Comparison of ENCODE assay signal across 15 cellular contexts in genomic region chr17:4537451-4538235, GRCh38. TPM values are rescaled to one million over a fixed set of nuclear protein-coding genes. Genes with fewer than 3 reads are reported as not detected.
A peak's percentile ranks its signal among the peaks of the same experiment; 100 is the strongest.
DNase-seq lines count a peak whose midpoint lies in the region; ATAC-seq and TF ChIP-seq lines count a peak whose summit lies in the region.
"Had no signal": no experiment of that assay in that cellular context is flagged by ENCODE, and none has a peak within 500 bp of the region (broad histone marks: within the 10 kb centered on the region; RNA-seq: fewer than 3 reads in every experiment).

No MANE protein-coding gene starts in this region.

- H3K4me3 ChIP-seq in body of pancreas: no peak overlapping the region

- H3K36me3 ChIP-seq in body of pancreas (replicated peaks in 1 of 2; ENCODE audit: insufficient read depth in 1 of 2, low read depth in 2 of 2): peaks cover 10 to 12% of the 10 kb centered on the region in 2 donors

- H3K9me3 ChIP-seq in body of pancreas: no peaks in the 10 kb centered on the region

- no peaks in the 10 kb centered on the region for H3K27me3 ChIP-seq in body of pancreas

- peak overlapping the region; percentile 19 to 50 (median 34) for H3K27ac ChIP-seq in body of pancreas

- no peak for TF ChIP-seq CTCF in body of pancreas (IDR thresholded peaks at IDR 0.05)

- H3K27ac Mint-ChIP-seq in stimulated activated effector memory CD8-positive, alpha-beta T cell treated with anti-CD3 and anti-CD28 coated beads, Interleukin-12 subunit alpha, Interleukin-12 subunit beta, amount 100 ng/mL, for 72 hours: peak overlapping the region; percentile 17
- H3K27ac Mint-ChIP-seq in activated T-helper 1 cell treated with anti-CD3 and anti-CD28 coated beads, Interleukin-12 subunit alpha, Interleukin-12 subunit beta, Interleukin-2, Interleukin-4 antibody, amounts not matched to agents 30 ng/mL and 10 ng/mL and 1 ng/mL, durations not matched to agents 14 hours and 24 hours and 36 hours: no peak overlapping the region
- H3K27ac Mint-ChIP-seq: HFFc6 had no signal

- H3K4me3 Mint-ChIP-seq in stimulated activated effector memory CD8-positive, alpha-beta T cell treated with anti-CD3 and anti-CD28 coated beads, Interleukin-12 subunit alpha, Interleukin-12 subunit beta, amount 100 ng/mL, for 72 hours: no peak overlapping the region
- no peak overlapping the region for H3K4me3 Mint-ChIP-seq in activated T-helper 1 cell treated with anti-CD3 and anti-CD28 coated beads, Interleukin-12 subunit alpha, Interleukin-12 subunit beta, Interleukin-2, Interleukin-4 antibody, amounts not matched to agents 30 ng/mL and 10 ng/mL and 1 ng/mL, durations not matched to agents 14 hours and 24 hours and 36 hours
- H3K4me3 Mint-ChIP-seq: activated T-cell treated with anti-CD3 and anti-CD28 coated beads, Interleukin-2, amount 50 U/mL, for 24 hours; brain; HFFc6 had no signal

- H3K9me3 Mint-ChIP-seq in stimulated activated effector memory CD8-positive, alpha-beta T cell treated with anti-CD3 and anti-CD28 coated beads, Interleukin-12 subunit alpha, Interleukin-12 subunit beta, amount 100 ng/mL, for 72 hours: no peaks in the 10 kb centered on the region
- H3K9me3 Mint-ChIP-seq in activated T-helper 1 cell treated with anti-CD3 and anti-CD28 coated beads, Interleukin-12 subunit alpha, Interleukin-12 subunit beta, Interleukin-2, Interleukin-4 antibody, amounts not matched to agents 30 ng/mL and 10 ng/mL and 1 ng/mL, durations not matched to agents 14 hours and 24 hours and 36 hours: no peaks in the 10 kb centered on the region
- H3K9me3 Mint-ChIP-seq: activated T-cell treated with anti-CD3 and anti-CD28 coated beads, Interleukin-2, amount 50 U/mL, for 24 hours; brain; HFFc6 had no signal

- H3K4me1 Mint-ChIP-seq in stimulated activated effector memory CD8-positive, alpha-beta T cell treated with anti-CD3 and anti-CD28 coated beads, Interleukin-12 subunit alpha, Interleukin-12 subunit beta, amount 100 ng/mL, for 72 hours: no peaks in the 10 kb centered on the region
- no peaks in the 10 kb centered on the region for H3K4me1 Mint-ChIP-seq in activated T-helper 1 cell treated with anti-CD3 and anti-CD28 coated beads, Interleukin-12 subunit alpha, Interleukin-12 subunit beta, Interleukin-2, Interleukin-4 antibody, amounts not matched to agents 30 ng/mL and 10 ng/mL and 1 ng/mL, durations not matched to agents 14 hours and 24 hours and 36 hours (ENCODE audit: low read depth)

- no peak for TF ChIP-seq POLR2A in body of pancreas (IDR thresholded peaks at IDR 0.05)

- intact Hi-C loops in body of pancreas (cut with DNase I): no loop called here
- intact Hi-C loops in activated T-helper 1 cell treated with anti-CD3 and anti-CD28 coated beads, Interleukin-12 subunit alpha, Interleukin-12 subunit beta, Interleukin-2, Interleukin-4 antibody, amounts not matched to agents 30 ng/mL and 10 ng/mL and 1 ng/mL, durations not matched to agents 14 hours and 24 hours and 36 hours (cut with micrococcal nuclease): no loop called here

- ATAC-seq in body of pancreas (no peak), GM21619 (IDR thresholded peaks at IDR 0.05; ENCODE audit: unreplicated experiment) (no peak), GM21423 (IDR thresholded peaks at IDR 0.05; ENCODE audit: unreplicated experiment) (no peak)
- ATAC-seq in stimulated activated effector memory CD8-positive, alpha-beta T cell treated with anti-CD3 and anti-CD28 coated beads, Interleukin-12 subunit alpha, Interleukin-12 subunit beta, amount 100 ng/mL, for 72 hours: no peak

- 60 to 84% methylated on average over 1 to 18 of the region's 19 CpGs for WGBS in body of pancreas, 2 donors

- no peaks in the 10 kb centered on the region for H3K4me1 ChIP-seq in body of pancreas

- H3K27me3 Mint-ChIP-seq in activated T-helper 1 cell treated with anti-CD3 and anti-CD28 coated beads, Interleukin-12 subunit alpha, Interleukin-12 subunit beta, Interleukin-2, Interleukin-4 antibody, amounts not matched to agents 30 ng/mL and 10 ng/mL and 1 ng/mL, durations not matched to agents 14 hours and 24 hours and 36 hours (ENCODE audit: insufficient read depth): no peaks in the 10 kb centered on the region
- H3K27me3 Mint-ChIP-seq: activated T-cell treated with anti-CD3 and anti-CD28 coated beads, Interleukin-2, amount 50 U/mL, for 24 hours; brain had no signal

- H3K36me3 Mint-ChIP-seq in stimulated activated effector memory CD8-positive, alpha-beta T cell treated with anti-CD3 and anti-CD28 coated beads, Interleukin-12 subunit alpha, Interleukin-12 subunit beta, amount 100 ng/mL, for 72 hours: peaks cover 44% of the 10 kb centered on the region
- H3K36me3 Mint-ChIP-seq in activated T-helper 1 cell treated with anti-CD3 and anti-CD28 coated beads, Interleukin-12 subunit alpha, Interleukin-12 subunit beta, Interleukin-2, Interleukin-4 antibody, amounts not matched to agents 30 ng/mL and 10 ng/mL and 1 ng/mL, durations not matched to agents 14 hours and 24 hours and 36 hours (ENCODE audit: low read depth): peaks cover 14% of the 10 kb centered on the region

- DNase-seq in DMS 273 (lab: John Stamatoyannopoulos, UW; ENCODE audit: unreplicated experiment) (peak; percentile 88), body of pancreas (peak in 1 of 4 donors; percentile 14), inferior parietal cortex (ENCODE audit: extremely low spot score) (peak; percentile 68)
- no peak for DNase-seq in stimulated activated effector memory CD8-positive, alpha-beta T cell treated with anti-CD3 and anti-CD28 coated beads, Interleukin-12 subunit alpha, Interleukin-12 subunit beta, amount 100 ng/mL, for 72 hours (ENCODE audit: low spot score in 2 of 2)
- DNase-seq in activated naive CD4-positive, alpha-beta T cell (lab: John Stamatoyannopoulos, UW): no peak
- no peak for DNase-seq in activated T-helper 1 cell treated with anti-CD3 and anti-CD28 coated beads, Interleukin-12 subunit alpha, Interleukin-12 subunit beta, Interleukin-2, Interleukin-4 antibody, amounts not matched to agents 30 ng/mL and 10 ng/mL and 1 ng/mL, durations not matched to agents 14 hours and 24 hours and 36 hours (ENCODE audit: low spot score)
- DNase-seq: activated T-cell treated with anti-CD3 and anti-CD28 coated beads, Interleukin-2, amount 50 U/mL, for 24 hours; HFFc6; NCI-H1930; NCI-H774 had no signal

RNA-seq across cellular contexts. Expression of gene MYBBP1A, which starts 17.5 kb away (rescaled TPM):
- 100 to 1,000 TPM in 1 of 2 donors, 10 to 100 TPM in 1; 37.9 to 105 TPM for total RNA-seq in body of pancreas
- 186 and 195 TPM in 2 replicates for total RNA-seq in activated T-helper 1 cell treated with anti-CD3 and anti-CD28 coated beads, Interleukin-12 subunit alpha, Interleukin-12 subunit beta, Interleukin-2, Interleukin-4 antibody, amounts not matched to agents 30 ng/mL and 10 ng/mL and 1 ng/mL, durations not matched to agents 14 hours and 24 hours and 36 hours

RNA-seq across cellular contexts. Expression of gene GGT6, which starts 22.7 kb away (rescaled TPM):
- total RNA-seq in body of pancreas: 10 to 100 TPM; 29.3 to 85.7 TPM
- not detected in 2 replicates for total RNA-seq in activated T-helper 1 cell treated with anti-CD3 and anti-CD28 coated beads, Interleukin-12 subunit alpha, Interleukin-12 subunit beta, Interleukin-2, Interleukin-4 antibody, amounts not matched to agents 30 ng/mL and 10 ng/mL and 1 ng/mL, durations not matched to agents 14 hours and 24 hours and 36 hours
- total RNA-seq: HFFc6, IMR-90, SK-MEL-5 had no signal

RNA-seq across cellular contexts. Expression of gene SPNS2, which starts 39.0 kb away (rescaled TPM):
- 10 to 100 TPM; 19.2 to 58.0 TPM for total RNA-seq in body of pancreas
- 0.17 TPM in 1 of 2 replicates, not detected in the other for total RNA-seq in activated T-helper 1 cell treated with anti-CD3 and anti-CD28 coated beads, Interleukin-12 subunit alpha, Interleukin-12 subunit beta, Interleukin-2, Interleukin-4 antibody, amounts not matched to agents 30 ng/mL and 10 ng/mL and 1 ng/mL, durations not matched to agents 14 hours and 24 hours and 36 hours
- total RNA-seq: HFFc6 had no signal

RNA-seq across cellular contexts. Expression of gene SMTNL2, which starts 46.7 kb away (rescaled TPM):
- under 1 TPM; 0.33 to 0.78 TPM for total RNA-seq in body of pancreas
- total RNA-seq in activated T-helper 1 cell treated with anti-CD3 and anti-CD28 coated beads, Interleukin-12 subunit alpha, Interleukin-12 subunit beta, Interleukin-2, Interleukin-4 antibody, amounts not matched to agents 30 ng/mL and 10 ng/mL and 1 ng/mL, durations not matched to agents 14 hours and 24 hours and 36 hours: not detected in 2 replicates
- total RNA-seq: HFFc6, IMR-90 had no signal

Comparison
In these comparisons a context has a peak if more than half of its experiments do, and no peak if none do; other contexts are left out.
1. DNase-seq: peak in DMS 273 (single experiment) and inferior parietal cortex (single experiment); none in stimulated activated effector memory CD8-positive, alpha-beta T cell treated with anti-CD3 and anti-CD28 coated beads, Interleukin-12 subunit alpha, Interleukin-12 subunit beta, amount 100 ng/mL, for 72 hours (0 of 2), activated naive CD4-positive, alpha-beta T cell (0 of 4) and activated T-helper 1 cell treated with anti-CD3 and anti-CD28 coated beads, Interleukin-12 subunit alpha, Interleukin-12 subunit beta, Interleukin-2, Interleukin-4 antibody, amounts not matched to agents 30 ng/mL and 10 ng/mL and 1 ng/mL, durations not matched to agents 14 hours and 24 hours and 36 hours (single experiment).
2. RNA of gene GGT6, which starts 22.7 kb away (total RNA-seq): 29.3 to 85.7 TPM in body of pancreas; not detected in activated T-helper 1 cell treated with anti-CD3 and anti-CD28 coated beads, Interleukin-12 subunit alpha, Interleukin-12 subunit beta, Interleukin-2, Interleukin-4 antibody, amounts not matched to agents 30 ng/mL and 10 ng/mL and 1 ng/mL, durations not matched to agents 14 hours and 24 hours and 36 hours; every median in the first group is over 10 times any median in the second.
3. RNA of gene SPNS2, which starts 39.0 kb away (total RNA-seq): 19.2 to 58.0 TPM in body of pancreas; 0.17 TPM in activated T-helper 1 cell treated with anti-CD3 and anti-CD28 coated beads, Interleukin-12 subunit alpha, Interleukin-12 subunit beta, Interleukin-2, Interleukin-4 antibody, amounts not matched to agents 30 ng/mL and 10 ng/mL and 1 ng/mL, durations not matched to agents 14 hours and 24 hours and 36 hours; every median in the first group is over 10 times any median in the second.